9 cellular contexts compared by ENCODE assay signal in the genomic region with DNA sequence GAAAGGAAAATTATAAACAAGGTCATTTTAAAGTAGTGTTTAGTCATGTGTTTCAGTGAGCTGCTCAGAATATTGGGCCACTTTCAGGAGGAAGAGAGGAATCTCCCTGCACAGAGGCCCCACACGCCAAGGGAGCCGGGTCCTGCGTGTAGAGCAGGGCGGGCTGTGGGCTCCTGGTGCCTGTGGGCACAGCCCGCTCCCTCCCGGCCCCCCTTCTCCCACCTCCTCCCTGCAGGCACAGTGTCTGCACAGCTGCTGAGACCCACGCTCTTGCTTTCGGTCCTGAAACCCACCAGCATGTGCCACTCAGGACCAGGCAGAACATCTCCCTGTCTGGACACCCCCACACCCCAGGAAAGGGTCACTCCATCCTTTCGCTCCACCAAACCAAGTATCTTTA.
"Had no signal": no experiment of that assay in that cellular context is flagged by ENCODE, and none has a peak within 500 bp of the region (broad histone marks: within the 10 kb centered on the region; RNA-seq: fewer than 3 reads in every experiment).

No MANE protein-coding gene starts in this region.

- H3K9me3 ChIP-seq: HAP-1 had no signal

- H3K9ac ChIP-seq: GM23248 had no signal

- DNase-seq: GM23248, GOT3, H7, H9, HCEC 1CT, HFFc6 had no signal

- H3K36me3 ChIP-seq: HAP-1 had no signal

- H2AFZ ChIP-seq: GM23248, GM23338 had no signal

- H3K27ac ChIP-seq: GM23248 had no signal

- ATAC-seq: GM23338, HCT116 had no signal

- H3K4me3 ChIP-seq: GM23248, GM23338, HAP-1 had no signal

- H3K4me2 ChIP-seq: GM23338 had no signal
